1 cellular context compared by ENCODE assay signal in genomic region chr13:23778879-23779278, GRCh38.
A peak's percentile ranks its signal among the peaks of the same experiment; 100 is the strongest.
TF ChIP-seq lines count a peak whose summit lies in the region.

No MANE protein-coding gene starts in this region.

TF ChIP-seq in HepG2, 621 proteins besides CTCF, POLR2A, EP300 and RAD21 (continued from another document and continues in another):
- TF ChIP-seq ZNF784 (CRISPR knock-in tag; IDR thresholded peaks at IDR 0.05; ENCODE audit: borderline replicate concordance) (no peak), KLF12 (CRISPR knock-in tag; IDR thresholded peaks at IDR 0.05; ENCODE audit: borderline replicate concordance) (no peak), HOXD1 (CRISPR knock-in tag; IDR thresholded peaks at IDR 0.05) (no peak), FOSL1 (CRISPR knock-in tag; IDR thresholded peaks at IDR 0.05; ENCODE audit: borderline replicate concordance) (no peak), SNRNP70 (IDR thresholded peaks at IDR 0.05; ENCODE audit: low read depth, low read length) (no peak), BRD4 (CRISPR knock-in tag; IDR thresholded peaks at IDR 0.05) (no peak), CENPT (CRISPR knock-in tag; IDR thresholded peaks at IDR 0.05; ENCODE audit: low read depth) (no peak), SOX13 (IDR thresholded peaks at IDR 0.05) (no peak), SOX13 (CRISPR knock-in tag; conservative IDR thresholded peaks at IDR 0.05 in 1 of 2, IDR thresholded peaks at IDR 0.05 in 1 of 2) (peak in 1 of 2 experiments; percentile 63; a peak in 1 of 4 replicates), POLR2G (IDR thresholded peaks at IDR 0.05; ENCODE audit: low read depth, low read length) (no peak), BHLHE40 (IDR thresholded peaks at IDR 0.05; ENCODE audit: low read length) (no peak), MAF1 (CRISPR knock-in tag; IDR thresholded peaks at IDR 0.05; ENCODE audit: borderline replicate concordance) (no peak), KAT2B (IDR thresholded peaks at IDR 0.05; ENCODE audit: borderline replicate concordance, low read depth, low read length) (no peak), ETV6 (CRISPR knock-in tag; conservative IDR thresholded peaks at IDR 0.05) (no peak), PAX8 (CRISPR knock-in tag; IDR thresholded peaks at IDR 0.05; ENCODE audit: borderline replicate concordance) (no peak), LCORL (IDR thresholded peaks at IDR 0.05) (no peak), LCORL (CRISPR knock-in tag; IDR thresholded peaks at IDR 0.05) (no peak), DPF2 (CRISPR knock-in tag; IDR thresholded peaks at IDR 0.05; ENCODE audit: borderline replicate concordance, low read depth) (no peak), ARNTL (CRISPR knock-in tag; IDR thresholded peaks at IDR 0.05) (no peak), TCF12 (IDR thresholded peaks at IDR 0.05) (no peak), TCF12 (CRISPR knock-in tag; IDR thresholded peaks at IDR 0.05) (no peak), GABPB1 (CRISPR knock-in tag; IDR thresholded peaks at IDR 0.05) (no peak), POGK (CRISPR knock-in tag; conservative IDR thresholded peaks at IDR 0.05) (no peak), NKX3-1 (CRISPR knock-in tag; IDR thresholded peaks at IDR 0.05) (no peak), ZNF24 (IDR thresholded peaks at IDR 0.05) (no peak), CBX5 (CRISPR knock-in tag; IDR thresholded peaks at IDR 0.05; ENCODE audit: borderline replicate concordance) (no peak), BRCA1 (CRISPR knock-in tag; IDR thresholded peaks at IDR 0.05) (no peak), ZNF281 (CRISPR knock-in tag; IDR thresholded peaks at IDR 0.05; ENCODE audit: borderline replicate concordance) (no peak), ZNF33A (CRISPR knock-in tag; IDR thresholded peaks at IDR 0.05; ENCODE audit: borderline replicate concordance) (no peak), TBX3 (IDR thresholded peaks at IDR 0.05; ENCODE audit: borderline replicate concordance) (peak; percentile 59; the same call in 1 of the 2 replicates), JARID2 (CRISPR knock-in tag; IDR thresholded peaks at IDR 0.05; ENCODE audit: insufficient replicate concordance) (no peak), ZNF225 (CRISPR knock-in tag; IDR thresholded peaks at IDR 0.05) (no peak), ZNF367 (CRISPR knock-in tag; IDR thresholded peaks at IDR 0.05; ENCODE audit: borderline replicate concordance) (no peak), ZBTB42 (CRISPR knock-in tag; IDR thresholded peaks at IDR 0.05) (no peak), ZNF337 (CRISPR knock-in tag; IDR thresholded peaks at IDR 0.05; ENCODE audit: borderline replicate concordance, low read depth) (no peak), MED1 (CRISPR knock-in tag; IDR thresholded peaks at IDR 0.05) (no peak; the same call in 1 of the 2 replicates), PRDM4 (CRISPR knock-in tag; IDR thresholded peaks at IDR 0.05; ENCODE audit: borderline replicate concordance) (no peak), NCOR1 (IDR thresholded peaks at IDR 0.05; ENCODE audit: borderline replicate concordance, low read length) (peak; percentile 59; the same call in 1 of the 2 replicates), SRF (IDR thresholded peaks at IDR 0.05; ENCODE audit: low read depth, low read length) (peak; percentile 97), RARA (CRISPR knock-in tag; IDR thresholded peaks at IDR 0.05) (peak; percentile 82), NCOA2 (CRISPR knock-in tag; IDR thresholded peaks at IDR 0.05) (0 out of 2 replicates have a peak, but pooled peaks have one; percentile 21), ZBED4 (CRISPR knock-in tag; IDR thresholded peaks at IDR 0.05; ENCODE audit: borderline replicate concordance) (no peak), MEF2D (CRISPR knock-in tag; IDR thresholded peaks at IDR 0.05) (0 out of 2 replicates have a peak, but pooled peaks have one; percentile 35), ZNF589 (CRISPR knock-in tag; conservative IDR thresholded peaks at IDR 0.05) (no peak), PITX1 (CRISPR knock-in tag; IDR thresholded peaks at IDR 0.05) (no peak), ZFP1 (CRISPR knock-in tag; IDR thresholded peaks at IDR 0.05) (no peak), HCFC1 (IDR thresholded peaks at IDR 0.05; ENCODE audit: low read depth, low read length) (no peak), SUZ12 (IDR thresholded peaks at IDR 0.05; ENCODE audit: low read depth, low read length) (no peak), ZNF772 (CRISPR knock-in tag; IDR thresholded peaks at IDR 0.05) (no peak), HNRNPL (IDR thresholded peaks at IDR 0.05; ENCODE audit: low read depth, low read length) (no peak), KDM3A (CRISPR knock-in tag; IDR thresholded peaks at IDR 0.05; ENCODE audit: low read depth) (no peak), HDAC1 (CRISPR knock-in tag; IDR thresholded peaks at IDR 0.05) (0 out of 2 replicates have a peak, but pooled peaks have one; percentile 37), TFDP2 (CRISPR knock-in tag; IDR thresholded peaks at IDR 0.05) (no peak), SNAPC5 (CRISPR knock-in tag; IDR thresholded peaks at IDR 0.05; ENCODE audit: borderline replicate concordance) (no peak), REST (IDR thresholded peaks at IDR 0.05; ENCODE audit: borderline replicate concordance in 1 of 2, low read depth in 1 of 2, low read length in 2 of 2) (no peak), JDP2 (CRISPR knock-in tag; IDR thresholded peaks at IDR 0.05; ENCODE audit: borderline replicate concordance) (no peak)
